In the genomic region with DNA sequence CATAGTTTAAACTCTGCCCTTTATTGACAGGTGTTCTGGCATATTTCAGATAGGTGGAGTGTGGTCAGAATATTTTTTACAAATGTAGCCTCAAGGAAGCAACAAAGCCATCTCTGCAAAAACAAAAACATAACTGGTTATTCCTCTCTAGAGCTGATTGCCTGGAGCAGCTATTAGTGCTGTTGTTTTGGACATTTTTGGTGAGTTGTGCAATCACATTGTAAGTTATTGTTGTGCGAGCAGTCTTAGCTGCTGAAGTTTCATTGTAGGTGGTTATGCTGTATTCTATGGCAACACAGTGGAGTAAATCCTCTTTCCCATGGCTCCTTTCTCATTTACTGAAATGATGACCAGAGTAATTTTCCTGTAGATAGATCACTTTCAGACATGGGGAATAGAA, we compare ENCODE assay signal across 13 cellular contexts.
"Had no signal": no experiment of that assay in that cellular context is flagged by ENCODE, and none has a peak within 500 bp of the region (broad histone marks: within the 10 kb centered on the region; RNA-seq: fewer than 3 reads in every experiment).

No MANE protein-coding gene starts in this region.

- DNase-seq: activated CD4-positive, CD25-positive, alpha-beta regulatory T cell treated with anti-CD3 and anti-CD28 coated beads, Interleukin-2, amount 50 U/mL, for 72 hours; activated naive CD4-positive, alpha-beta T cell treated with anti-CD3 and anti-CD28 coated beads for 36 hours; activated naive CD8-positive, alpha-beta T cell treated with anti-CD3 and anti-CD28 coated beads, Interleukin-2, amount 50 U/mL, for 24 hours; caudate nucleus; colonic mucosa; gastrocnemius medialis; heart right ventricle; left colon; lower lobe of right lung; right cardiac atrium; T-cell; T-helper 9 cell had no signal

- H3K27me3 ChIP-seq: colonic mucosa, gastrocnemius medialis, heart right ventricle had no signal

- H3K36me3 ChIP-seq: colonic mucosa, gastrocnemius medialis, heart right ventricle, lower lobe of right lung had no signal

- ATAC-seq: activated naive CD8-positive, alpha-beta T cell treated with anti-CD3 and anti-CD28 coated beads, Interleukin-2, amount 50 U/mL, for 24 hours; activated T-helper 17 cell treated with anti-CD3 and anti-CD28 coated beads, Interleukin-2, amount 50 U/mL, for 72 hours; gastrocnemius medialis; heart right ventricle; left colon; lower lobe of right lung; right cardiac atrium; T-cell had no signal

- H3K4me1 ChIP-seq: colonic mucosa, gastrocnemius medialis, heart right ventricle, lower lobe of right lung had no signal

- H3K4me3 ChIP-seq: colonic mucosa, gastrocnemius medialis, heart right ventricle, lower lobe of right lung had no signal

- H3K9me3 ChIP-seq: colonic mucosa, gastrocnemius medialis, lower lobe of right lung had no signal

- H3K27ac ChIP-seq: colonic mucosa, gastrocnemius medialis, heart right ventricle, lower lobe of right lung had no signal
